Comparison of ENCODE assay signal across 10 cellular contexts in genomic region chr5:119255571-119256356, GRCh38.
DNase-seq lines count a peak whose midpoint lies in the region; ATAC-seq, FAIRE-seq and TF ChIP-seq lines count a peak whose summit lies in the region.
"Had no signal": no experiment of that assay in that cellular context is flagged by ENCODE, and none has a peak within 500 bp of the region (broad histone marks: within the 10 kb centered on the region; RNA-seq: fewer than 3 reads in every experiment).

No MANE protein-coding gene starts in this region.

- DNase-seq in GF-D8 (lab: John Stamatoyannopoulos, UW) (peak; percentile 8), UCSD-AML1 (lab: John Stamatoyannopoulos, UW; ENCODE audit: unreplicated experiment) (peak; percentile 19), right lobe of liver (no peak), kidney (no peak), lower leg skin (ENCODE audit: low spot score in 2 of 2) (no peak)
- DNase-seq in central memory CD4-positive, alpha-beta T cell: no peak
- DNase-seq: activated CD4-positive, alpha-beta T cell treated with anti-CD3 and anti-CD28 coated beads, Interleukin-2, amount 50 U/mL, for 1 hour; gastrocnemius medialis had no signal

- WGBS in right lobe of liver (ENCODE audit: insufficient coverage, low coverage, low lambda C conversion rate, missing lambda C conversion rate): no CpG with 5 or more reads among the region's 5 CpGs
- 78 to 85% methylated on average over 5 of the region's 5 CpGs for WGBS in lower leg skin, 2 donors

- H3K36me3 ChIP-seq in HUES48 (ENCODE audit: control insufficient read depth, insufficient read depth, low read length) (no peaks in the 10 kb centered on the region; the same call in 1 of the 2 replicates), right lobe of liver (no peaks in the 10 kb centered on the region), kidney (ENCODE audit: control insufficient read depth in 1 of 2, insufficient read depth in 2 of 2, low read length in 2 of 2) (peaks cover 0 to 2% of the 10 kb centered on the region in 2 donors)
- H3K36me3 ChIP-seq: gastrocnemius medialis had no signal

- ATAC-seq in right lobe of liver: peak; percentile 60 to 89 (median 77)
- no peak for ATAC-seq in GM18870 (IDR thresholded peaks at IDR 0.05; ENCODE audit: unreplicated experiment)
- ATAC-seq: gastrocnemius medialis had no signal

- intact Hi-C loops in right lobe of liver (cut with DNase I): no loop called here
- intact Hi-C loops in kidney (cut with DNase I): no loop called here
- intact Hi-C loops in lower leg skin (cut with DNase I; ENCODE audit: low total_unique reads): no loop called here

- H3K27ac ChIP-seq in HUES48 (ENCODE audit: low read depth, low read length): peak overlapping the region; percentile 74
- H3K27ac ChIP-seq in right lobe of liver: no peak overlapping the region
- H3K27ac ChIP-seq in kidney (ENCODE audit: low read depth in 2 of 2, low read length in 2 of 2): no peak overlapping the region
- H3K27ac ChIP-seq: gastrocnemius medialis had no signal

- peak; percentile 23 to 28 (median 26) for TF ChIP-seq CTCF in right lobe of liver (IDR thresholded peaks at IDR 0.05)
- no peak for TF ChIP-seq CTCF in kidney (IDR thresholded peaks at IDR 0.05; ENCODE audit: borderline replicate concordance, extremely low read depth, insufficient read depth)
- TF ChIP-seq CTCF in lower leg skin (IDR thresholded peaks at IDR 0.05): no peak

- H3K4me3 ChIP-seq in HUES48 (ENCODE audit: low read depth, low read length) (no peak overlapping the region), right lobe of liver (no peak overlapping the region), kidney (ENCODE audit: low read length in 2 of 2) (no peak overlapping the region), lower leg skin (ENCODE audit: low read depth, poor library complexity, severe bottlenecking) (no peak overlapping the region)
- H3K4me3 ChIP-seq: gastrocnemius medialis had no signal

- H3K4me1 ChIP-seq in HUES48 (ENCODE audit: control insufficient read depth, insufficient read depth, low read length): no peaks in the 10 kb centered on the region
- no peaks in the 10 kb centered on the region for H3K4me1 ChIP-seq in right lobe of liver
- H3K4me1 ChIP-seq in kidney (ENCODE audit: control insufficient read depth in 1 of 2, insufficient read depth in 1 of 2, low read depth in 1 of 2, low read length in 2 of 2): no peaks in the 10 kb centered on the region
- H3K4me1 ChIP-seq: gastrocnemius medialis had no signal

- H3K9me3 ChIP-seq in HUES48 (ENCODE audit: control insufficient read depth, insufficient read depth, low read length) (no peaks in the 10 kb centered on the region), right lobe of liver (no peaks in the 10 kb centered on the region), kidney (ENCODE audit: control insufficient read depth in 1 of 2, low read length in 2 of 2) (peaks cover 2 to 3% of the 10 kb centered on the region in 2 donors)
- H3K9me3 ChIP-seq: gastrocnemius medialis had no signal

- H3K27me3 ChIP-seq in HUES48 (ENCODE audit: control insufficient read depth, insufficient read depth, low read length) (no peaks in the 10 kb centered on the region), right lobe of liver (no peaks in the 10 kb centered on the region)
- H3K27me3 ChIP-seq: gastrocnemius medialis had no signal

- TF ChIP-seq POLR2A in right lobe of liver (IDR thresholded peaks at IDR 0.05) (no peak), lower leg skin (IDR thresholded peaks at IDR 0.05) (no peak)

- no peak for FAIRE-seq in kidney (lab: Jason Lieb, UNC)

- H3K9ac ChIP-seq in HUES48 (ENCODE audit: low read depth, low read length) (no peak overlapping the region), kidney (ENCODE audit: low read length in 2 of 2) (no peak overlapping the region)

Comparison
In these comparisons a context has a peak if more than half of its experiments do, and no peak if none do; other contexts are left out.
1. DNase-seq: peak in GF-D8 (single experiment) and UCSD-AML1 (single experiment); none in right lobe of liver (0 of 3), central memory CD4-positive, alpha-beta T cell (single experiment), kidney (single experiment) and lower leg skin (0 of 2).
2. CTCF ChIP-seq: peak in right lobe of liver (4 of 4); none in kidney (single experiment) and lower leg skin (0 of 3).